In the genomic region with DNA sequence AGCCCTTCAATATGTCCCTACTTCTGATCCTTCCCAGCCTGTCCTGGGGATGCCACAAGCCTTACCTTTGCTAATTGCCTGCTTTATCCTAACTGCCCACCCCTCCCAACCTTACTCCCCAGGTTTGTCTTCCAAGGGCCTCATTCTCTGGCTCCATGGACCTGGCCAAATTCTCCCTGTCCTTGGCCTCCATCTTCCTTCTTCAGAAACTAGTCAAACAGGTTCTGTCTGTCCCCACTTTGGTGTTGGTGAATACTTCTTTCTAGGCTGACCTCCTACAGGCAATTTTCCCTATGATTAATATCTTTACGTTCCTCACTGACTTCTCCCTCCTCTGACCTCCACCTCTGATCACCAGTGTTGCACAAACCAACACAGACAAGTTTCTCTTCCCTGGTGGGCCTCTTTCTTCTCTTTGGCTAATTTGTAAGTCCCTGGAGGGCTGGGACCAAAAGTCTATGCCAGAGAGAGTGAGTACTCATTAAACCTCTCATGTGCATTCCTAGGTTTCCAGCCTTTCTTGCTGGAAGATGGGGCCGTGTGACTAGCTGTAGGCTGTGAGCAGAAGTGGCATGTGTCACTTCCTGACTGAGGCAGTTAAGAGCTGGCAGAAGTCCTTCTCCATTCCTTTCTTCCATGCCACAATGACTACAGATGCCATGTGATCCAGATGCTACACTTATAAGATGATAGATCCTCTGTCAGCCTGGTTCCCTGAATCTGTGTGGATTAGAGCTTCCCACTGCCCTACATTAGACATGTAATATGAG, we compare ENCODE assay signal across 14 cellular contexts.
DNase-seq lines count a peak whose midpoint lies in the region; ATAC-seq and TF ChIP-seq lines count a peak whose summit lies in the region.
"Had no signal": no experiment of that assay in that cellular context is flagged by ENCODE, and none has a peak within 500 bp of the region (broad histone marks: within the 10 kb centered on the region; RNA-seq: fewer than 3 reads in every experiment).

No MANE protein-coding gene starts in this region.

- H2BK15ac ChIP-seq in mesenchymal stem cell (ENCODE audit: low read depth, poor library complexity, severe bottlenecking) = no peak overlapping the region

- H2AK5ac ChIP-seq in mesenchymal stem cell (ENCODE audit: low read length, severe bottlenecking) = no peak overlapping the region

- no peak overlapping the region for H3K18ac ChIP-seq in mesenchymal stem cell (ENCODE audit: low read depth in 1 of 2, low read length in 2 of 2)

- no peaks in the 10 kb centered on the region for H3K4me1 Mint-ChIP-seq in MCF 10A (ENCODE audit: insufficient read depth, unreplicated experiment)

- H3K36me3 ChIP-seq in mesenchymal stem cell (ENCODE audit: control insufficient read depth in 1 of 2, insufficient read depth in 2 of 2, low read depth in 1 of 2, low read length in 2 of 2) = no peaks in the 10 kb centered on the region
- H3K36me3 ChIP-seq: esophagus squamous epithelium had no signal

- H3K9ac ChIP-seq in mesenchymal stem cell (ENCODE audit: low read length) = peak overlapping the region; percentile 6

- H3K27me3 ChIP-seq in mesenchymal stem cell (ENCODE audit: control insufficient read depth in 1 of 2, insufficient read depth in 1 of 2, low read length in 2 of 2) = no peaks in the 10 kb centered on the region
- H3K27me3 ChIP-seq: esophagus squamous epithelium had no signal

- DNase-seq in AG20443 (ENCODE audit: low spot score) = peak; percentile 80
- DNase-seq in MCF 10A (ENCODE audit: unreplicated experiment) = peak; percentile 18
- DNase-seq in mesenchymal stem cell = peak; percentile 59
- DNase-seq in NCI-H2029 (lab: John Stamatoyannopoulos, UW) = no peak
- DNase-seq in activated T-cell treated with anti-CD3 and anti-CD28 coated beads, Interleukin-2, amount 50 U/mL, for 1 hour = no peak
- DNase-seq: CD8-positive, alpha-beta T cell; esophagus squamous epithelium; NCI-H69; psoas muscle had no signal

- H2AFZ ChIP-seq in mesenchymal stem cell (ENCODE audit: low read depth, low read length) = no peak overlapping the region

- no peak overlapping the region for H3K14ac ChIP-seq in mesenchymal stem cell (ENCODE audit: low read length in 2 of 2)

- no peak overlapping the region for H3K27ac Mint-ChIP-seq in MCF 10A (ENCODE audit: low read depth, unreplicated experiment)
- H3K27ac Mint-ChIP-seq: CD8-positive, alpha-beta T cell had no signal

- peaks cover 56% of the 10 kb centered on the region for H3K27me3 Mint-ChIP-seq in MCF 10A (ENCODE audit: insufficient read depth, unreplicated experiment)

- no peak overlapping the region for H2BK120ac ChIP-seq in mesenchymal stem cell (ENCODE audit: low read depth, low read length)

- CTCF ChIA-PET in MCF 10A (lab: Yijun Ruan, JAX) = no interaction called here

- H3K27ac ChIP-seq in mesenchymal stem cell (ENCODE audit: low read length, poor library complexity, severe bottlenecking) = no peak overlapping the region
- H3K27ac ChIP-seq: esophagus squamous epithelium, psoas muscle had no signal

- no peaks in the 10 kb centered on the region for H3K79me1 ChIP-seq in mesenchymal stem cell (replicated peaks; ENCODE audit: low read length, poor library complexity, severe bottlenecking)

- no peak overlapping the region for H3K4me3 ChIP-seq in mesenchymal stem cell (ENCODE audit: insufficient read depth in 1 of 2, low read depth in 1 of 2, low read length in 2 of 2)
- H3K4me3 ChIP-seq: esophagus squamous epithelium, GM12878, psoas muscle had no signal

- no peak overlapping the region for H2BK5ac ChIP-seq in mesenchymal stem cell (ENCODE audit: low read depth, low read length, poor library complexity, severe bottlenecking)

- intact Hi-C loops in MCF 10A (cut with micrococcal nuclease) = no loop called here

- no peak overlapping the region for H3K4me3 Mint-ChIP-seq in MCF 10A (ENCODE audit: unreplicated experiment)
- H3K4me3 Mint-ChIP-seq: CD8-positive, alpha-beta T cell had no signal

- no peak overlapping the region for H4K91ac ChIP-seq in mesenchymal stem cell (ENCODE audit: low read length)

- POLR2A ChIA-PET in MCF 10A (lab: Yijun Ruan, JAX) = no interaction called here

- no TSS peak for BruUV-seq in MCF 10A (replicated peaks; lab: Mats Ljungman, UMichigan)

- TF ChIP-seq EP300 in Ishikawa (IDR thresholded peaks at IDR 0.05; ENCODE audit: borderline replicate concordance) = no peak

- H3K23ac ChIP-seq in mesenchymal stem cell (ENCODE audit: low read length in 2 of 2) = no peak overlapping the region

- H2BK12ac ChIP-seq in mesenchymal stem cell (ENCODE audit: low read length in 2 of 2) = no peak overlapping the region

- ATAC-seq in HG02763 (IDR thresholded peaks at IDR 0.05; ENCODE audit: unreplicated experiment) (no peak), HG03045 (IDR thresholded peaks at IDR 0.05; ENCODE audit: unreplicated experiment) (no peak)
- ATAC-seq: CD8-positive, alpha-beta T cell; GM12878; left lobe of liver; psoas muscle had no signal

- WGBS in mesenchymal stem cell = 44% methylated on average over 2 of the region's 2 CpGs

- H3K9me3 Mint-ChIP-seq in MCF 10A (ENCODE audit: unreplicated experiment) = no peaks in the 10 kb centered on the region
- H3K9me3 Mint-ChIP-seq: CD8-positive, alpha-beta T cell had no signal

- no peaks in the 10 kb centered on the region for H3K9me3 ChIP-seq in mesenchymal stem cell (ENCODE audit: control insufficient read depth, low read length)
- H3K9me3 ChIP-seq: esophagus squamous epithelium, psoas muscle had no signal

- TF ChIP-seq RAD21 in Ishikawa (IDR thresholded peaks at IDR 0.05; ENCODE audit: low read depth) = no peak

- no peak overlapping the region for H3K4ac ChIP-seq in mesenchymal stem cell (ENCODE audit: low read depth in 1 of 2, low read length in 2 of 2)

- no peaks in the 10 kb centered on the region for H3K36me3 Mint-ChIP-seq in MCF 10A (ENCODE audit: insufficient read depth, unreplicated experiment)
- H3K36me3 Mint-ChIP-seq: CD8-positive, alpha-beta T cell had no signal

- no peak overlapping the region for H3K4me2 ChIP-seq in mesenchymal stem cell (ENCODE audit: low read length, poor library complexity, severe bottlenecking)

- no peaks in the 10 kb centered on the region for H3K4me1 ChIP-seq in mesenchymal stem cell (ENCODE audit: control insufficient read depth, insufficient read depth, low read depth, low read length)
- H3K4me1 ChIP-seq: psoas muscle had no signal

- no peak for TF ChIP-seq CTCF in MCF 10A (IDR thresholded peaks at IDR 0.05; ENCODE audit: unreplicated experiment)

- no peak overlapping the region for H4K8ac ChIP-seq in mesenchymal stem cell (ENCODE audit: low read length)

TF ChIP-seq in Ishikawa, 13 proteins besides CTCF, POLR2A, EP300 and RAD21:
- TF ChIP-seq, protein P1, sequence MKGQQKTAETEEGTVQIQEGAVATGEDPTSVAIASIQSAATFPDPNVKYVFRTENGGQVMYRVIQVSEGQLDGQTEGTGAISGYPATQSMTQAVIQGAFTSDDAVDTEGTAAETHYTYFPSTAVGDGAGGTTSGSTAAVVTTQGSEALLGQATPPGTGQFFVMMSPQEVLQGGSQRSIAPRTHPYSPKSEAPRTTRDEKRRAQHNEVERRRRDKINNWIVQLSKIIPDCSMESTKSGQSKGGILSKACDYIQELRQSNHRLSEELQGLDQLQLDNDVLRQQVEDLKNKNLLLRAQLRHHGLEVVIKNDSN (IDR thresholded peaks at IDR 0.05) = no peak
- TF ChIP-seq YY1 (IDR thresholded peaks at IDR 0.05; ENCODE audit: low read depth) = peak; percentile 60; the same call in 1 of the 2 replicates
- no peak for TF ChIP-seq ZBTB7A (IDR thresholded peaks at IDR 0.05; ENCODE audit: low read depth)
- TF ChIP-seq TEAD4 (IDR thresholded peaks at IDR 0.05) = no peak
- no peak for TF ChIP-seq FOXM1 (IDR thresholded peaks at IDR 0.05; ENCODE audit: borderline replicate concordance, low read depth)
- TF ChIP-seq NFIC (IDR thresholded peaks at IDR 0.05) = no peak

Comparison
In these comparisons a context has a peak if more than half of its experiments do, and no peak if none do; other contexts are left out.
1. DNase-seq: peak in AG20443 (single experiment), MCF 10A (single experiment) and mesenchymal stem cell (single experiment); none in NCI-H2029 (single experiment) and activated T-cell treated with anti-CD3 and anti-CD28 coated beads, Interleukin-2, amount 50 U/mL, for 1 hour (single experiment).